ENCODE assay signal across 2 cellular contexts in the genomic region with DNA sequence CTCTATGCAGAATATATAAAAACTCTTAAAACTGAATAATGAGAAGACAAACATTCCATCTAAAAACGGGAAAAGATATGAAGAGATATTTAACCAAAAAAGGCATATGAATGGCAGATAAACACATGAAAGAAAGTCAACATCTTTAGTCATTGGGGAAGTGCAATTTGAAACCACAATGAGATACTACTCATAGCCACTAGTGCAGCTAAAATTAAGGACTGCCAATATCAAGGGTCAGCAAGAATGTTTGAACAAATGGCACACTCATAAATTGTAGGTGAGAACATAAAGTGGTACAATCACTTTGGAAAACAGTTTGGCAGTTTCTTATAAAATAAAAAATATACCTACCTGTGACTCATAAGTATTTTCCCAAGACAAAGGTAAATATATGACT.
TF ChIP-seq lines count a peak whose summit lies in the region.

No MANE protein-coding gene starts in this region.

TF ChIP-seq in A549, 52 proteins besides CTCF, POLR2A, EP300 and RAD21 (continued from another document):
- no peak for TF ChIP-seq BCL3 (IDR thresholded peaks at IDR 0.05)
- no peak for TF ChIP-seq JUNB (IDR thresholded peaks at IDR 0.05)
- no peak for TF ChIP-seq CBX8 (IDR thresholded peaks at IDR 0.05)
- no peak for TF ChIP-seq CBX2 (IDR thresholded peaks at IDR 0.05; ENCODE audit: borderline replicate concordance, low read depth)
- TF ChIP-seq, protein P1, sequence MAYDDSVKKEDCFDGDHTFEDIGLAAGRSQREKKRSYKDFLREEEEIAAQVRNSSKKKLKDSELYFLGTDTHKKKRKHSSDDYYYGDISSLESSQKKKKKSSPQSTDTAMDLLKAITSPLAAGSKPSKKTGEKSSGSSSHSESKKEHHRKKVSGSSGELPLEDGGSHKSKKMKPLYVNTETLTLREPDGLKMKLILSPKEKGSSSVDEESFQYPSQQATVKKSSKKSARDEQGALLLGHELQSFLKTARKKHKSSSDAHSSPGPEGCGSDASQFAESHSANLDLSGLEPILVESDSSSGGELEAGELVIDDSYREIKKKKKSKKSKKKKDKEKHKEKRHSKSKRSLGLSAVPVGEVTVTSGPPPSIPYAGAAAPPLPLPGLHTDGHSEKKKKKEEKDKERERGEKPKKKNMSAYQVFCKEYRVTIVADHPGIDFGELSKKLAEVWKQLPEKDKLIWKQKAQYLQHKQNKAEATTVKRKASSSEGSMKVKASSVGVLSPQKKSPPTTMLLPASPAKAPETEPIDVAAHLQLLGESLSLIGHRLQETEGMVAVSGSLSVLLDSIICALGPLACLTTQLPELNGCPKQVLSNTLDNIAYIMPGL (CRISPR knock-in tag; IDR thresholded peaks at IDR 0.05; ENCODE audit: borderline replicate concordance) = no peak
- no peak for TF ChIP-seq NR3C1 (IDR thresholded peaks at IDR 0.05)

TF ChIP-seq in HCT116, 20 proteins besides CTCF, POLR2A, EP300 and RAD21 (continued from another document):
- TF ChIP-seq EGR1 (IDR thresholded peaks at IDR 0.05; ENCODE audit: low read depth) (no peak), EZH2phosphoT487 (IDR thresholded peaks at IDR 0.05; ENCODE audit: borderline replicate concordance) (no peak), JUND (IDR thresholded peaks at IDR 0.05) (no peak), CBX3 (IDR thresholded peaks at IDR 0.05; ENCODE audit: low read depth) (no peak), EZH2 (IDR thresholded peaks at IDR 0.05) (no peak), ZNF274 (IDR thresholded peaks at IDR 0.05; ENCODE audit: low read depth, low read length) (no peak), SRF (IDR thresholded peaks at IDR 0.05; ENCODE audit: low read depth) (no peak), YY1 (IDR thresholded peaks at IDR 0.05; ENCODE audit: extremely low read depth, insufficient replicate concordance, low read depth, low read length) (no peak), SP1 (IDR thresholded peaks at IDR 0.05; ENCODE audit: low read depth) (no peak), TCF7L2 (IDR thresholded peaks at IDR 0.05; ENCODE audit: borderline replicate concordance, extremely low read depth, insufficient read depth, insufficient read length) (no peak), ZBTB33 (IDR thresholded peaks at IDR 0.05; ENCODE audit: extremely low read depth, insufficient replicate concordance, low read length) (no peak), POLR2AphosphoS5 (IDR thresholded peaks at IDR 0.05; ENCODE audit: low read depth, low read length) (no peak), CEBPB (IDR thresholded peaks at IDR 0.05; ENCODE audit: low read depth) (no peak), ELF1 (IDR thresholded peaks at IDR 0.05; ENCODE audit: borderline replicate concordance, low read depth) (no peak)
